8 cellular contexts compared by ENCODE assay signal in the genomic region with DNA sequence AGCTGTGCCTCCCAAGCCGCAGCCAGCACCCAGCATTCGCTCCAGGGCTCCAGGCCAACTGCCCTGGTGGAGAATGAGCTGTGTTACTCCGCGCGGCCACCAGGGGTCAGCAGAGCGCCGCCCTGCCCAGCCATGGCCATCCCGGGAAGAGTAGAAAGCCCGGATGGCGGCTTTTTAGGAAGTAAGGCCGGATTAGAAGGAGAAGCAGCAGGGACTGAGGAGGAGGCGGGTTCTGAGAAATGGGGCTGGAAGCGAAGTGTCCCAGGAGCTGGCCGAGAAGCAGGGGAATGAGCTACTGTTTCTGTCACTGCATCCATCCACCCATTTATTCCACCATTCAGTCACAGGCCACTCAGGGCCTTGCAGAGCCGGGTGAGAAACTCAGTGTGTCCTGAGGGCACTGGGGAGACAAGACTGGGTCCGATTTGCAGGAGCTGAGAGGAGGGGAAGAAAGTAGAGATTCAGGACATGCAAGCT. TPM values are rescaled to one million over a fixed set of nuclear protein-coding genes. Genes with fewer than 3 reads are reported as not detected.
DNase-seq lines count a peak whose midpoint lies in the region; ATAC-seq and TF ChIP-seq lines count a peak whose summit lies in the region.

No MANE protein-coding gene starts in this region.

- WGBS in transverse colon (ENCODE audit: low coverage in 1 of 2), 2 donors, result 8 to 17% methylated on average over 3 to 16 of the region's 16 CpGs

- peak overlapping the region; percentile 48 for H2AFZ ChIP-seq in osteoblast (ENCODE audit: low read length)

- peak overlapping the region; percentile 79 for H3K4me2 ChIP-seq in osteoblast (ENCODE audit: insufficient read depth, low read length)

- H3K4me1 ChIP-seq in foreskin keratinocyte (peaks cover 5% of the 10 kb centered on the region), osteoblast (ENCODE audit: insufficient read depth, low read length) (peaks cover 3% of the 10 kb centered on the region), transverse colon (peaks cover 0 to 4% (median 0%) of the 10 kb centered on the region in 4 donors)

- DNase-seq in DMS53 (lab: John Stamatoyannopoulos, UW) (peak; percentile 85), RPMI8226 (peak; percentile 49), foreskin keratinocyte (peak; percentile 38 to 55), osteoblast (ENCODE audit: insufficient read length, low spot score, missing footprints) (peak; percentile 99), transverse colon (peak; percentile 84), GDM1 (lab: John Stamatoyannopoulos, UW) (no peak)
- no peak for DNase-seq in Jurkat, Clone E6-1 (ENCODE audit: low read depth, low spot score)
- peak; percentile 46 for DNase-seq in activated effector memory CD4-positive, alpha-beta T cell treated with Interleukin-2 at 50 U/mL for 16 hours

- H3K27ac ChIP-seq in foreskin keratinocyte (no peak overlapping the region), osteoblast (ENCODE audit: low read depth, low read length) (no peak overlapping the region), transverse colon (no peak overlapping the region)

- TF ChIP-seq POLR2A in transverse colon (IDR thresholded peaks at IDR 0.05), result no peak

- peaks cover under 1% of the 10 kb centered on the region for H3K27me3 ChIP-seq in foreskin keratinocyte
- no peaks in the 10 kb centered on the region for H3K27me3 ChIP-seq in osteoblast (ENCODE audit: insufficient read depth, low read length)
- peaks cover 18% of the 10 kb centered on the region for H3K27me3 ChIP-seq in transverse colon

- ATAC-seq in foreskin keratinocyte, result peak; percentile 80

- intact Hi-C loops in transverse colon (cut with DNase I; ENCODE audit: low total_unique reads), result no loop called here

- TF ChIP-seq EP300 in transverse colon (IDR thresholded peaks at IDR 0.05; ENCODE audit: low read depth), result no peak

- H3K9me3 ChIP-seq in osteoblast (ENCODE audit: low read depth, low read length), result no peaks in the 10 kb centered on the region
- H3K9me3 ChIP-seq in transverse colon, result no peaks in the 10 kb centered on the region

- H3K79me2 ChIP-seq in osteoblast (ENCODE audit: insufficient read depth, low read length), result no peaks in the 10 kb centered on the region

- TF ChIP-seq CTCF in foreskin keratinocyte (conservative IDR thresholded peaks at IDR 0.05), result peak; percentile 99
- TF ChIP-seq CTCF in osteoblast (IDR thresholded peaks at IDR 0.05; ENCODE audit: extremely low read depth, low read depth, low read length), result peak; percentile 97
- TF ChIP-seq CTCF in transverse colon (IDR thresholded peaks at IDR 0.05), result peak; percentile 94 to 99 (median 98)

- in situ Hi-C loops in transverse colon (cut with MboI; ENCODE audit: low pct_ligation_motif_present in 1 of 4, low pct_unique_long_range_greater_than_20kb in 1 of 4, low sequenced_read_pairs in 3 of 4), result no loop called here

- H4K20me1 ChIP-seq in osteoblast (ENCODE audit: insufficient read depth, low read length), result no peaks in the 10 kb centered on the region

- no peaks in the 10 kb centered on the region for H3K36me3 ChIP-seq in osteoblast (ENCODE audit: insufficient read depth, low read length)
- H3K36me3 ChIP-seq in transverse colon, result no peaks in the 10 kb centered on the region

- H3K4me3 ChIP-seq in Jurkat, Clone E6-1 (ENCODE audit: low read length), result peak overlapping the region; percentile 27; the same call in 1 of the 2 replicates
- H3K4me3 ChIP-seq in osteoblast (ENCODE audit: insufficient read depth, low read length) (no peak overlapping the region), transverse colon (no peak overlapping the region)

RNA-seq across cellular contexts. Expression of gene NPAS1, which starts 6.6 kb away (rescaled TPM):
- polyA plus RNA-seq in Jurkat, Clone E6-1 (2012; ENCODE audit: insufficient read depth, insufficient read length), result 3.6 TPM
- total RNA-seq in foreskin keratinocyte, result 0.35 and 0.44 TPM in 2 replicates
- polyA plus RNA-seq in foreskin keratinocyte, result 0.49 and 0.68 TPM in 2 replicates
- 0.72 and 1.2 TPM in 2 replicates for total RNA-seq in osteoblast
- under 1 TPM in 2 of 4 donors, not detected in 2; 0.55 to 0.79 TPM for total RNA-seq in transverse colon

RNA-seq across cellular contexts. Expression of gene TMEM160, which starts 35.3 kb away (rescaled TPM):
- 76.2 TPM for polyA plus RNA-seq in Jurkat, Clone E6-1 (2012; ENCODE audit: insufficient read depth, insufficient read length)
- total RNA-seq in foreskin keratinocyte, result 39.6 and 41.3 TPM in 2 replicates
- polyA plus RNA-seq in foreskin keratinocyte, result 56.7 and 56.8 TPM in 2 replicates
- total RNA-seq in osteoblast, result 13.4 and 15.3 TPM in 2 replicates
- 10 to 100 TPM in 3 of 4 donors, 1 to 10 TPM in 1; 8.0 to 48.7 (median 32.5) TPM for total RNA-seq in transverse colon

Comparison
In these comparisons a context has a peak if more than half of its experiments do, and no peak if none do; other contexts are left out.
1. DNase-seq: peak in DMS53 (single experiment), RPMI8226 (single experiment), activated effector memory CD4-positive, alpha-beta T cell treated with Interleukin-2 at 50 U/mL for 16 hours (single experiment), foreskin keratinocyte (2 of 2), osteoblast (single experiment) and transverse colon (single experiment); none in Jurkat, Clone E6-1 (single experiment) and GDM1 (single experiment).
2. Peak in every context shown above with its lines, with median percentiles within 50 percentile points of each other: CTCF ChIP-seq.